ENCODE assay signal across 8 cellular contexts in genomic region chr11:65418681-65419459, GRCh38. TPM values are rescaled to one million over a fixed set of nuclear protein-coding genes. Genes with fewer than 3 reads are reported as not detected.
DNase-seq lines count a peak whose midpoint lies in the region; ATAC-seq and TF ChIP-seq lines count a peak whose summit lies in the region.

No MANE protein-coding gene starts in this region.

- no peaks in the 10 kb centered on the region for H3K36me3 ChIP-seq in liver (ENCODE audit: control insufficient read depth in 4 of 4, insufficient read depth in 3 of 4, low read depth in 1 of 4, low read length in 3 of 4)

- H3K27me3 ChIP-seq in liver (ENCODE audit: control insufficient read depth in 4 of 4, insufficient read depth in 4 of 4, low read length in 3 of 4) = no peaks in the 10 kb centered on the region

- H3K27me3 Mint-ChIP-seq in activated CD4-positive, alpha-beta T cell treated with anti-CD3 and anti-CD28 coated beads, Interleukin-2, amount 10 ng/mL, durations not matched to agents 24 days and 14 days = peaks cover 5% of the 10 kb centered on the region

- peak overlapping the region; percentile 98 for H3K9ac ChIP-seq in liver (ENCODE audit: low read depth in 1 of 2, low read length in 2 of 2)

- H3K4me3 ChIP-seq in liver (ENCODE audit: low read depth in 1 of 3, low read length in 3 of 3) = peak overlapping the region; percentile 35 to 65 (median 64)

- intact Hi-C loops in activated CD4-positive, alpha-beta T cell treated with anti-CD3 and anti-CD28 coated beads, Interleukin-2, amount 10 ng/mL, durations not matched to agents 24 days and 14 days (cut with micrococcal nuclease) = loop anchor here (1.0 kb wide), 2 partner anchors 7 to 37 kb away; partner anchors contain the start of gene SLC25A45

- H3K27ac ChIP-seq in liver (ENCODE audit: low read depth in 1 of 2, low read length in 2 of 2) = peak overlapping the region; percentile 99 to 100

- no peaks in the 10 kb centered on the region for H3K9me3 Mint-ChIP-seq in activated CD4-positive, alpha-beta T cell treated with anti-CD3 and anti-CD28 coated beads, Interleukin-2, amount 10 ng/mL, durations not matched to agents 24 days and 14 days

- peaks cover 20% of the 10 kb centered on the region for H3K36me3 Mint-ChIP-seq in activated CD4-positive, alpha-beta T cell treated with anti-CD3 and anti-CD28 coated beads, Interleukin-2, amount 10 ng/mL, durations not matched to agents 24 days and 14 days (ENCODE audit: low read depth)

- no peak for TF ChIP-seq CTCF in liver (IDR thresholded peaks at IDR 0.05; ENCODE audit: low read depth, low read length, missing input control)

- peak; percentile 2 to 36 for TF ChIP-seq RAD21 in liver (IDR thresholded peaks at IDR 0.05)

- peaks cover 11 to 39% (median 23%) of the 10 kb centered on the region in 4 donors for H3K4me1 ChIP-seq in liver (ENCODE audit: control insufficient read depth in 4 of 4, insufficient read depth in 4 of 4, low read length in 3 of 4)

- TF ChIP-seq POLR2A in GM19193 (IDR thresholded peaks at IDR 0.05; ENCODE audit: extremely low read depth, insufficient read depth, insufficient read length) = peak; percentile 91

- H3K9me3 ChIP-seq in liver (ENCODE audit: control insufficient read depth in 4 of 4, low read length in 3 of 4) = no peaks in the 10 kb centered on the region

- peaks cover 55% of the 10 kb centered on the region for H3K4me1 Mint-ChIP-seq in activated CD4-positive, alpha-beta T cell treated with anti-CD3 and anti-CD28 coated beads, Interleukin-2, amount 10 ng/mL, durations not matched to agents 24 days and 14 days

- peak overlapping the region; percentile 100 for H3K27ac Mint-ChIP-seq in activated CD4-positive, alpha-beta T cell treated with anti-CD3 and anti-CD28 coated beads, Interleukin-2, amount 10 ng/mL, durations not matched to agents 24 days and 14 days

- DNase-seq in Ammon's horn (ENCODE audit: low spot score) = peak; percentile 95
- peak; percentile 99 for DNase-seq in NCI-H510A treated with DMSO at 0.1 percent for 48 hours (lab: John Stamatoyannopoulos, UW)
- peak; percentile 96 for DNase-seq in activated CD4-positive, alpha-beta T cell treated with anti-CD3 and anti-CD28 coated beads, Interleukin-2, amount 10 ng/mL, durations not matched to agents 24 days and 14 days
- peak; percentile 98 for DNase-seq in dermis blood vessel endothelial cell
- DNase-seq in stimulated activated CD4-positive, alpha-beta T cell treated with anti-CD3 and anti-CD28 coated beads, Interleukin-4, amount 100 ng/mL, for 1 hour = peak; percentile 83

- H3K4me3 Mint-ChIP-seq in activated CD4-positive, alpha-beta T cell treated with anti-CD3 and anti-CD28 coated beads, Interleukin-2, amount 10 ng/mL, durations not matched to agents 24 days and 14 days = peak overlapping the region; percentile 100

- WGBS in liver = under 1% methylated on average over 15 of the region's 15 CpGs

- ATAC-seq in HG03439 (IDR thresholded peaks at IDR 0.05; ENCODE audit: unreplicated experiment) = peak; percentile 25

TF ChIP-seq in liver, 16 proteins besides CTCF, POLR2A, EP300 and RAD21:
- TF ChIP-seq MAX (IDR thresholded peaks at IDR 0.05) (peak; percentile 93), FOXA1 (IDR thresholded peaks at IDR 0.05) (peak; percentile 86), SP1 (IDR thresholded peaks at IDR 0.05) (peak; percentile 99), REST (IDR thresholded peaks at IDR 0.05) (peak; percentile 53), GABPA (IDR thresholded peaks at IDR 0.05 in 1 of 2, conservative IDR thresholded peaks at IDR 0.05 in 1 of 2) (peak in 1 of 2 donors; percentile 90), JUND (IDR thresholded peaks at IDR 0.05) (peak; percentile 65 to 81), RXRA (IDR thresholded peaks at IDR 0.05) (peak; percentile 96 to 98), HNF4A (conservative IDR thresholded peaks at IDR 0.05) (peak; percentile 81 to 85), EGR1 (IDR thresholded peaks at IDR 0.05; ENCODE audit: low read depth in 2 of 2) (peak in 1 of 2 donors; percentile 53), NR2F2 (IDR thresholded peaks at IDR 0.05) (peak; percentile 99), HNF4G (IDR thresholded peaks at IDR 0.05) (peak; percentile 58), ZBTB33 (IDR thresholded peaks at IDR 0.05) (peak; percentile 89), FOXA2 (IDR thresholded peaks at IDR 0.05) (peak; percentile 77), YY1 (IDR thresholded peaks at IDR 0.05) (peak; percentile 87), TAF1 (conservative IDR thresholded peaks at IDR 0.05) (peak; percentile 74), ATF3 (IDR thresholded peaks at IDR 0.05) (peak; percentile 40)

RNA-seq across cellular contexts. Expression of gene NEAT1, which starts 3.7 kb away (rescaled TPM):
- total RNA-seq in activated CD4-positive, alpha-beta T cell treated with anti-CD3 and anti-CD28 coated beads, Interleukin-2, amount 10 ng/mL, durations not matched to agents 24 days and 14 days = 410 and 411 TPM in 2 replicates
- total RNA-seq in dermis blood vessel endothelial cell (50.4 and 189 TPM in 2 replicates), liver (1,000 to 10,000 TPM in 1 of 2 donors, 10 to 100 TPM in 1; 29.6 to 1,968 TPM)
- polyA plus RNA-seq in liver = 100 to 1,000 TPM in 1 of 2 donors, 10 to 100 TPM in 1; 50.2 to 111 TPM

RNA-seq across cellular contexts. Expression of gene FRMD8, which starts 32.4 kb away (rescaled TPM):
- total RNA-seq in activated CD4-positive, alpha-beta T cell treated with anti-CD3 and anti-CD28 coated beads, Interleukin-2, amount 10 ng/mL, durations not matched to agents 24 days and 14 days = 46.7 and 46.8 TPM in 2 replicates
- total RNA-seq in dermis blood vessel endothelial cell (152 and 238 TPM in 2 replicates), liver (10 to 100 TPM; 20.7 to 22.8 TPM)
- 1 to 10 TPM; 2.8 to 9.4 TPM for polyA plus RNA-seq in liver

RNA-seq across cellular contexts. Expression of gene SLC25A45, which starts 36.4 kb away (rescaled TPM):
- total RNA-seq in activated CD4-positive, alpha-beta T cell treated with anti-CD3 and anti-CD28 coated beads, Interleukin-2, amount 10 ng/mL, durations not matched to agents 24 days and 14 days = 15.5 and 16.8 TPM in 2 replicates
- total RNA-seq in dermis blood vessel endothelial cell = 1.0 and 3.3 TPM in 2 replicates
- 1 to 10 TPM; 5.1 to 6.8 TPM for total RNA-seq in liver
- 1 to 10 TPM; 4.5 to 5.6 TPM for polyA plus RNA-seq in liver

Comparison
In these comparisons a context has a peak if more than half of its experiments do, and no peak if none do; other contexts are left out.
1. Peak in every context shown above with its lines: DNase-seq, ATAC-seq, H3K4me3 ChIP-seq and H3K27ac ChIP-seq.